ENCODE assay signal across 8 cellular contexts in genomic region chr1:2205191-2205952, GRCh38. TPM values are rescaled to one million over a fixed set of nuclear protein-coding genes. Genes with fewer than 3 reads are reported as not detected.
DNase-seq lines count a peak whose midpoint lies in the region; ATAC-seq and TF ChIP-seq lines count a peak whose summit lies in the region.

No MANE protein-coding gene starts in this region.

- H3F3A ChIP-seq in PC-9 (ENCODE audit: insufficient read depth, low read depth) (peaks cover 27% of the 10 kb centered on the region; the same call in 1 of the 2 replicates), neural progenitor cell (ENCODE audit: low read depth) (peaks cover 25% of the 10 kb centered on the region)

- H3K4me3 Mint-ChIP-seq in neural progenitor cell, result peak overlapping the region; percentile 74

- H3K4me2 ChIP-seq in PC-9 (peak overlapping the region; percentile 86), neural progenitor cell (peak overlapping the region; percentile 69)

- H3K27me3 Mint-ChIP-seq in neural progenitor cell (ENCODE audit: insufficient read depth, low read depth), result peaks cover 9% of the 10 kb centered on the region

- no peak overlapping the region for H3K27ac Mint-ChIP-seq in neural progenitor cell

- POLR2A ChIA-PET in BJ (lab: Charles Lee) (interaction anchor here (1.3 kb wide), 1 partner anchor 10 kb away, joined by 4 read pairs; the partner anchor contains the start of gene FAAP20), PC-9 (lab: Charles Lee; ENCODE audit: unreplicated experiment) (interaction anchor here (0.6 to 1.1 kb wide), 3 partner anchors 22 to 186 kb away, joined by 4 to 21 read pairs (median 9); partner anchors contain the start of genes MORN1, RER1 and SKI)

- peaks cover 28% of the 10 kb centered on the region for H3K4me1 Mint-ChIP-seq in neural progenitor cell

- CTCF ChIA-PET in BJ (lab: Yijun Ruan, JAX), result interaction anchor here (0.9 to 3.6 kb wide), 3 partner anchors 10 to 176 kb away, joined by 4 to 18 read pairs (median 11); partner anchors contain the start of gene FAAP20
- CTCF ChIA-PET in PC-9 (lab: Charles Lee), result interaction anchor here (0.6 kb wide), 1 partner anchor 186 kb away, joined by 4 read pairs; the partner anchor contains the start of gene RER1

- no peak overlapping the region for H3K27ac ChIP-seq in PC-9
- no peak overlapping the region for H3K27ac ChIP-seq in neural progenitor cell
- peak overlapping the region; percentile 83 for H3K27ac ChIP-seq in temporal lobe (ENCODE audit: low read depth, low read length)

- TF ChIP-seq CTCF in BJ (IDR thresholded peaks at IDR 0.05; ENCODE audit: insufficient read depth, low read depth, low read length) (no peak), PC-9 (conservative IDR thresholded peaks at IDR 0.05) (no peak), fibroblast of villous mesenchyme (IDR thresholded peaks at IDR 0.05; ENCODE audit: insufficient read depth, low read depth, low read length) (no peak), neural progenitor cell (IDR thresholded peaks at IDR 0.05) (no peak)

- H3K4me1 ChIP-seq in PC-9 (replicated peaks; ENCODE audit: insufficient read depth) (peaks cover 40% of the 10 kb centered on the region), neural progenitor cell (peaks cover 30% of the 10 kb centered on the region)

- intact Hi-C loops in PC-9 (cut with micrococcal nuclease; ENCODE audit: unreplicated experiment), result loop anchor here (2.0 kb wide), 1 partner anchor 381 kb away; the partner anchor contains the start of gene PRXL2B

- no peaks in the 10 kb centered on the region for H3K9me3 ChIP-seq in PC-9 (ENCODE audit: insufficient read depth, low read depth)
- no peaks in the 10 kb centered on the region for H3K9me3 ChIP-seq in neural progenitor cell (ENCODE audit: low read depth)

- ATAC-seq in GM19324 (IDR thresholded peaks at IDR 0.05; ENCODE audit: low FRiP score, unreplicated experiment) (peak; percentile 74), HG03520 (IDR thresholded peaks at IDR 0.05; ENCODE audit: unreplicated experiment) (peak; percentile 52)

- H3K9me3 Mint-ChIP-seq in neural progenitor cell, result no peaks in the 10 kb centered on the region

- no peaks in the 10 kb centered on the region for H3K36me3 Mint-ChIP-seq in neural progenitor cell

- H3K27me3 ChIP-seq in BJ (ENCODE audit: control insufficient read depth, insufficient read depth, low read length) (no peaks in the 10 kb centered on the region), PC-9 (ENCODE audit: insufficient read depth, low read depth) (no peaks in the 10 kb centered on the region), neural progenitor cell (peaks cover 12% of the 10 kb centered on the region)

- H3K4me3 ChIP-seq in BJ (ENCODE audit: low read depth, low read length) (peak overlapping the region; percentile 49), PC-9 (peak overlapping the region; percentile 60), fibroblast of villous mesenchyme (ENCODE audit: low read depth, low read length) (peak overlapping the region; percentile 50), neural progenitor cell (peak overlapping the region; percentile 47)

- no TSS peak for BruUV-seq in PC-9 (replicated peaks; lab: Mats Ljungman, UMichigan)

- H3K36me3 ChIP-seq in BJ (ENCODE audit: control insufficient read depth, insufficient read depth, low read length) (peaks cover 1% of the 10 kb centered on the region; the same call in 1 of the 2 replicates), PC-9 (ENCODE audit: low read depth) (no peaks in the 10 kb centered on the region), neural progenitor cell (no peaks in the 10 kb centered on the region)

- H4K20me1 ChIP-seq in PC-9 (ENCODE audit: insufficient read depth) (no peaks in the 10 kb centered on the region), neural progenitor cell (ENCODE audit: low read depth) (no peaks in the 10 kb centered on the region)

- H3K79me2 ChIP-seq in PC-9 (ENCODE audit: low read depth), result no peaks in the 10 kb centered on the region
- H3K79me2 ChIP-seq in neural progenitor cell (ENCODE audit: low read depth), result peaks cover under 1% of the 10 kb centered on the region

- no peaks in the 10 kb centered on the region for H3K9me2 ChIP-seq in PC-9 (ENCODE audit: insufficient read depth)

- H2AFZ ChIP-seq in PC-9 (peak overlapping the region; percentile 82; the same call in 1 of the 2 replicates), neural progenitor cell (replicated peaks) (no peak overlapping the region)

- DNase-seq in BJ (ENCODE audit: low read depth) (no peak), PC-9 (peak; percentile 56 to 90), fibroblast of villous mesenchyme (ENCODE audit: low read depth) (peak; percentile 97), neural progenitor cell (ENCODE audit: low spot score) (peak; percentile 98)
- DNase-seq in activated T-helper 9 cell treated with anti-CD3 and anti-CD28 coated beads, Interleukin-2, amount 50 U/mL, for 16 hours (ENCODE audit: low read depth), result peak; percentile 88

- no peak overlapping the region for H3K9ac ChIP-seq in neural progenitor cell

RNA-seq across cellular contexts. Expression of gene FAAP20, which starts 10.8 kb away (rescaled TPM):
- 11.9 and 18.7 TPM in 2 replicates for polyA plus RNA-seq in BJ (2011; rRNA removed)
- polyA minus RNA-seq in BJ (2011; rRNA and poly(A)+ RNA removed), result 4.3 and 4.8 TPM in 2 replicates
- total RNA-seq in PC-9 (2021), result 72.1 and 97.1 TPM in 2 replicates
- total RNA-seq in fibroblast of villous mesenchyme, result 20.7 and 30.3 TPM in 2 replicates
- total RNA-seq in neural progenitor cell (ENCODE audit: low replicate concordance), result 11.3 and 68.2 TPM in 2 replicates
- 24.6 TPM for total RNA-seq in temporal lobe

RNA-seq across cellular contexts. Expression of gene SKI, which starts 22.7 kb away (rescaled TPM):
- 5.1 and 6.3 TPM in 2 replicates for polyA plus RNA-seq in BJ (2011; rRNA removed)
- 6.2 and 10.7 TPM in 2 replicates for polyA minus RNA-seq in BJ (2011; rRNA and poly(A)+ RNA removed)
- 36.2 and 39.1 TPM in 2 replicates for total RNA-seq in PC-9 (2021)
- total RNA-seq in fibroblast of villous mesenchyme, result 26.8 and 32.9 TPM in 2 replicates
- total RNA-seq in neural progenitor cell (ENCODE audit: low replicate concordance), result 7.4 and 15.7 TPM in 2 replicates
- total RNA-seq in temporal lobe, result 26.1 TPM
